ENCODE assay signal across 8 cellular contexts in the genomic region with DNA sequence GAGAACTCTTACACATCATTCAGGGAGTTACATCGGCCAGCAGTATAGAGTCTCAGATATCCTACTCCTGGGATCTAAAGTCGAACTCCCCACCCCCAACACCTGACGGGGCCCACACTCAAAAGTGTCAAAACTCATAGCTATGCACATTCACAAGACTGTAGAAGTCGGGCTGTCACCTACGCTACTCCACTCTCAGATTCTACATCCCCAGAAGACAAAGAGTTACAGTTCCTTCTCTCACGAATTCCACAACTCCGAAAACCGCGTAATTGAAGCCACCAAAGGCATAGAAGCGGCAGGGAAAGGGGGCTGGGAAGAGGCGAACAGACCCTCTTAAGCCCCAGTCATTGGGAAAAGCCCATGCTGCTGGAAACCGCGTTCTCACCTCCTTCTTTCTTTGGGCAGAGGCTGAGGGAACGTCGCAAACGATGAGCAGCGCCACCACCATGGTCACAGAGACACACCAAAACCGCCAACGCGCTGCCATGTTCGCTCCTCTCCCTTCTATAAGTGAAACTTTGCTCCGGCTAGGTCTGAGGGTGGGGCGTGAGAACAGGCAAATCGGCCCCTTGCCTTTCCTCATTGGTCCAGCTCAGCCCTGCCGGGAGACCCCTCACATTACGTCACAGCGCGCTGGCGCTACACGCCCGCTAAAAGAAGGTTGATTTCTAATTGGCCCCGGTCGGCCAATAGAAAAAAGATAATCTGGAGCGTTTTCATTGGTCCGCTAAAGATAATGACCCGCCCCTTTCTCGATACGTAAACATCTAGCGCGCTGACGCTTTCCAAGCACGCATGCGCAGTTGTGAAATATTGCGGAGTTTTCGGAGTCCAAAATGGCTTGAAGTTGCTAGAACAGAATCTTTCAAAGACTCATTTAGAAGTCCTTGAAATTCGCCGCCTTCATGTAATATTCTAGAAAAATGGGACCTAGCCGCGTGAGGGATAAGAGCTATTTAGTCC. TPM values are rescaled to one million over a fixed set of nuclear protein-coding genes. Genes with fewer than 3 reads are reported as not detected.
A peak's percentile ranks its signal among the peaks of the same experiment; 100 is the strongest.
DNase-seq lines count a peak whose midpoint lies in the region; ATAC-seq and TF ChIP-seq lines count a peak whose summit lies in the region.

A gene (minus strand): TSS at position 515 of the 966 bp plus-strand sequence. CDS start 25 bp downstream, at position 490.

- peaks cover 12% of the 10 kb centered on the region for H3K4me1 ChIP-seq in CD8-positive, alpha-beta memory T cell (ENCODE audit: insufficient read depth, low read length)
- H3K4me1 ChIP-seq in lung (ENCODE audit: control insufficient read depth in 2 of 2, insufficient read depth in 2 of 2, low read length in 2 of 2): peaks cover 0 to 7% of the 10 kb centered on the region in 2 donors

- no peak for TF ChIP-seq CTCF in lung (IDR thresholded peaks at IDR 0.05; ENCODE audit: control extremely low read depth, extremely low read depth)

- POLR2A ChIA-PET in CD8-positive, alpha-beta memory T cell (lab: Charles Lee): interaction anchor here (0.6 to 1.7 kb wide), 3 partner anchors 16 to 1722 kb away, joined by 3 to 6 read pairs (median 3); a partner anchor contains a TSS

- H3K27me3 Mint-ChIP-seq in CD8-positive, alpha-beta memory T cell: peaks cover 0 to 2% of the 10 kb centered on the region in 2 donors

- H3K4me1 Mint-ChIP-seq in CD8-positive, alpha-beta memory T cell: peaks cover 30 to 42% (median 36%) of the 10 kb centered on the region in 3 donors

- H3K36me3 Mint-ChIP-seq in CD8-positive, alpha-beta memory T cell: peaks cover 0 to 17% (median 0%) of the 10 kb centered on the region in 3 donors

- peak within 1 kb of the TSS; percentile 97 to 100 (median 99) for H3K27ac Mint-ChIP-seq in CD8-positive, alpha-beta memory T cell

- H3K9me3 Mint-ChIP-seq in CD8-positive, alpha-beta memory T cell: no peaks in the 10 kb centered on the region

- H3K36me3 ChIP-seq in CD8-positive, alpha-beta memory T cell (ENCODE audit: insufficient read depth, low read length): no peaks in the 10 kb centered on the region
- no peaks in the 10 kb centered on the region for H3K36me3 ChIP-seq in lung (ENCODE audit: control insufficient read depth in 2 of 2, insufficient read depth in 2 of 2, low read length in 2 of 2)

- CTCF ChIA-PET in CD8-positive, alpha-beta memory T cell (lab: Charles Lee): interaction anchor here (0.9 to 2.8 kb wide), 3 partner anchors 15 to 130 kb away, joined by 3 to 12 read pairs (median 6); a partner anchor contains a TSS

- 1 to 33% methylated on average over 45 to 49 of the region's 49 CpGs for WGBS in lung, 2 donors

- no peaks in the 10 kb centered on the region for H3K9me3 ChIP-seq in CD8-positive, alpha-beta memory T cell (ENCODE audit: low read length)
- H3K9me3 ChIP-seq in lung (ENCODE audit: control insufficient read depth in 2 of 2, insufficient read depth in 1 of 2, low read length in 1 of 2): no peaks in the 10 kb centered on the region

- peak; percentile 80 to 97 (median 91) for DNase-seq in CD8-positive, alpha-beta memory T cell
- DNase-seq in HS-5 (ENCODE audit: low read depth) (peak; percentile 82), lung (ENCODE audit: low spot score) (peak; percentile 91)
- DNase-seq in NK-92 treated with Interleukin-12 subunit alpha and Interleukin-12 subunit beta, amount 100 ng/mL, for 24 hours (lab: John Stamatoyannopoulos, UW): peak; percentile 85
- peak; percentile 86 for DNase-seq in activated CD8-positive, alpha-beta memory T cell treated with anti-CD3 and anti-CD28 coated beads for 24 hours
- peak; percentile 94 for DNase-seq in effector CD8-positive, alpha-beta T cell (lab: John Stamatoyannopoulos, UW)
- peak; percentile 56 to 84 (median 80) for DNase-seq in stimulated activated CD4-positive, alpha-beta T cell treated with anti-CD3 and anti-CD28 coated beads, TNF-alpha, amount 100 ng/mL, for 4 hours (ENCODE audit: low read depth in 3 of 3)

- peak within 1 kb of the TSS; percentile 90 to 98 (median 95) for H3K4me3 Mint-ChIP-seq in CD8-positive, alpha-beta memory T cell

- H3K27ac ChIP-seq in CD8-positive, alpha-beta memory T cell (ENCODE audit: low read depth, low read length): peak within 1 kb of the TSS; percentile 89
- H3K27ac ChIP-seq in lung (ENCODE audit: low read depth in 1 of 2, low read length in 1 of 2): peak within 1 kb of the TSS; percentile 96 to 97

- H3K27me3 ChIP-seq in CD8-positive, alpha-beta memory T cell (ENCODE audit: insufficient read depth, low read length, poor library complexity, severe bottlenecking): no peaks in the 10 kb centered on the region
- no peaks in the 10 kb centered on the region for H3K27me3 ChIP-seq in lung (ENCODE audit: control insufficient read depth, insufficient read depth)

- H3K4me3 ChIP-seq in CD8-positive, alpha-beta memory T cell (ENCODE audit: low read length): peak within 1 kb of the TSS; percentile 68
- H3K4me3 ChIP-seq in lung: peak within 1 kb of the TSS; percentile 60

- peak; percentile 82 for ATAC-seq in GM19468 (IDR thresholded peaks at IDR 0.05; ENCODE audit: extremely low read depth, unreplicated experiment)
- peak; percentile 90 for ATAC-seq in lung (ENCODE audit: insufficient read depth, low FRiP score)

RNA-seq across cellular contexts. Expression of the gene that starts here (rescaled TPM):
- 10 to 100 TPM; 44.0 to 45.2 TPM for total RNA-seq in CD8-positive, alpha-beta memory T cell
- 55.0 TPM for polyA plus RNA-seq in CD8-positive, alpha-beta memory T cell
- total RNA-seq in lung: 10 to 100 TPM; 72.5 to 80.0 TPM
- polyA plus RNA-seq in lung: 10 to 100 TPM; 15.3 to 42.2 TPM

Comparison
In these comparisons a context has a peak if more than half of its experiments do, and no peak if none do; other contexts are left out.
1. Peak in every context shown above with its lines: DNase-seq, ATAC-seq, H3K4me3 ChIP-seq and H3K27ac ChIP-seq.